2 cellular contexts compared by ENCODE assay signal in the genomic region with DNA sequence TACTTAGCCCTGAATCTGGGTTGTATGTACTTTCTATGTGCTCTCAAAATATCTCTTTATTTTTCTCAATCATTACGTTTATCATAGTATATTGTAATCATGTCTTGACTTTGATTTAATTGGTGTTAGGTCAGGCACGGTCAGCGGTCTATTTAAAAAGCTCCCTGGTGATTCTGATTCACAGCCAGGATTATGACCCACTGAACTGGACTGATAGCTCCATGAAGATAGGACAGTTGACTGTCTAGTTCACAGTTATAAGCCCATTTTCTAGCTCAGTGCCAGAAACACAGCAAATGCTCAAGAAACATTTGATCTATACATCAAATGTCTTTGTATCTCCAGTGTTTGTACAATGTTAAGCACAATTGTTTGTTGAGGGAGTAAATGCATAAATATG.
TF ChIP-seq lines count a peak whose summit lies in the region.

No MANE protein-coding gene starts in this region.

TF ChIP-seq in IMR-90, 13 proteins besides CTCF, POLR2A, EP300 and RAD21:
- TF ChIP-seq NFE2L2 (IDR thresholded peaks at IDR 0.05; ENCODE audit: low read depth, low read length) = no peak
- no peak for TF ChIP-seq SMC3 (IDR thresholded peaks at IDR 0.05; ENCODE audit: low read depth, low read length)
- no peak for TF ChIP-seq CHD1 (IDR thresholded peaks at IDR 0.05; ENCODE audit: low read depth, low read length)
- TF ChIP-seq RFX5 (IDR thresholded peaks at IDR 0.05; ENCODE audit: low read depth, low read length) = no peak
- no peak for TF ChIP-seq RCOR1 (IDR thresholded peaks at IDR 0.05; ENCODE audit: insufficient replicate concordance, low read length)
- no peak for TF ChIP-seq FOS (IDR thresholded peaks at IDR 0.05; ENCODE audit: low read depth, low read length)
- no peak for TF ChIP-seq MAZ (IDR thresholded peaks at IDR 0.05; ENCODE audit: borderline replicate concordance, low read depth, low read length)
- no peak for TF ChIP-seq MAFK (IDR thresholded peaks at IDR 0.05; ENCODE audit: low read depth, low read length)
- TF ChIP-seq BHLHE40 (IDR thresholded peaks at IDR 0.05; ENCODE audit: low read depth, low read length) = no peak
- TF ChIP-seq MXI1 (IDR thresholded peaks at IDR 0.05; ENCODE audit: borderline replicate concordance, low read depth, low read length) = no peak
- TF ChIP-seq, protein P1, sequence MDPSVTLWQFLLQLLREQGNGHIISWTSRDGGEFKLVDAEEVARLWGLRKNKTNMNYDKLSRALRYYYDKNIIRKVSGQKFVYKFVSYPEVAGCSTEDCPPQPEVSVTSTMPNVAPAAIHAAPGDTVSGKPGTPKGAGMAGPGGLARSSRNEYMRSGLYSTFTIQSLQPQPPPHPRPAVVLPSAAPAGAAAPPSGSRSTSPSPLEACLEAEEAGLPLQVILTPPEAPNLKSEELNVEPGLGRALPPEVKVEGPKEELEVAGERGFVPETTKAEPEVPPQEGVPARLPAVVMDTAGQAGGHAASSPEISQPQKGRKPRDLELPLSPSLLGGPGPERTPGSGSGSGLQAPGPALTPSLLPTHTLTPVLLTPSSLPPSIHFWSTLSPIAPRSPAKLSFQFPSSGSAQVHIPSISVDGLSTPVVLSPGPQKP (IDR thresholded peaks at IDR 0.05; ENCODE audit: borderline replicate concordance, low read depth, low read length) = no peak
TF ChIP-seq in IMR-90: peak in this region for 0.

TF ChIP-seq in SK-N-SH, 30 proteins besides CTCF, POLR2A, EP300 and RAD21:
- TF ChIP-seq, protein P2, sequence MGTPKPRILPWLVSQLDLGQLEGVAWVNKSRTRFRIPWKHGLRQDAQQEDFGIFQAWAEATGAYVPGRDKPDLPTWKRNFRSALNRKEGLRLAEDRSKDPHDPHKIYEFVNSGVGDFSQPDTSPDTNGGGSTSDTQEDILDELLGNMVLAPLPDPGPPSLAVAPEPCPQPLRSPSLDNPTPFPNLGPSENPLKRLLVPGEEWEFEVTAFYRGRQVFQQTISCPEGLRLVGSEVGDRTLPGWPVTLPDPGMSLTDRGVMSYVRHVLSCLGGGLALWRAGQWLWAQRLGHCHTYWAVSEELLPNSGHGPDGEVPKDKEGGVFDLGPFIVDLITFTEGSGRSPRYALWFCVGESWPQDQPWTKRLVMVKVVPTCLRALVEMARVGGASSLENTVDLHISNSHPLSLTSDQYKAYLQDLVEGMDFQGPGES (IDR thresholded peaks at IDR 0.05; ENCODE audit: low read depth, low read length) = no peak
- TF ChIP-seq GATA2 (CRISPR knock-in tag; IDR thresholded peaks at IDR 0.05) (no peak), YY1 (IDR thresholded peaks at IDR 0.05; ENCODE audit: low read depth) (no peak), SMC3 (IDR thresholded peaks at IDR 0.05; ENCODE audit: low read depth, low read length) (no peak), EZH2phosphoT487 (IDR thresholded peaks at IDR 0.05; ENCODE audit: borderline replicate concordance, low read depth) (no peak), RXRA (IDR thresholded peaks at IDR 0.05; ENCODE audit: borderline replicate concordance, low read depth) (no peak), JUND (IDR thresholded peaks at IDR 0.05) (no peak), TEAD4 (IDR thresholded peaks at IDR 0.05; ENCODE audit: borderline replicate concordance, insufficient read depth) (no peak), TCF12 (IDR thresholded peaks at IDR 0.05) (no peak)
- TF ChIP-seq, protein P3, sequence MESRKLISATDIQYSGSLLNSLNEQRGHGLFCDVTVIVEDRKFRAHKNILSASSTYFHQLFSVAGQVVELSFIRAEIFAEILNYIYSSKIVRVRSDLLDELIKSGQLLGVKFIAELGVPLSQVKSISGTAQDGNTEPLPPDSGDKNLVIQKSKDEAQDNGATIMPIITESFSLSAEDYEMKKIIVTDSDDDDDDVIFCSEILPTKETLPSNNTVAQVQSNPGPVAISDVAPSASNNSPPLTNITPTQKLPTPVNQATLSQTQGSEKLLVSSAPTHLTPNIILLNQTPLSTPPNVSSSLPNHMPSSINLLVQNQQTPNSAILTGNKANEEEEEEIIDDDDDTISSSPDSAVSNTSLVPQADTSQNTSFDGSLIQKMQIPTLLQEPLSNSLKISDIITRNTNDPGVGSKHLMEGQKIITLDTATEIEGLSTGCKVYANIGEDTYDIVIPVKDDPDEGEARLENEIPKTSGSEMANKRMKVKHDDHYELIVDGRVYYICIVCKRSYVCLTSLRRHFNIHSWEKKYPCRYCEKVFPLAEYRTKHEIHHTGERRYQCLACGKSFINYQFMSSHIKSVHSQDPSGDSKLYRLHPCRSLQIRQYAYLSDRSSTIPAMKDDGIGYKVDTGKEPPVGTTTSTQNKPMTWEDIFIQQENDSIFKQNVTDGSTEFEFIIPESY (IDR thresholded peaks at IDR 0.05; ENCODE audit: borderline replicate concordance, low read depth) = no peak
- TF ChIP-seq, protein P4, sequence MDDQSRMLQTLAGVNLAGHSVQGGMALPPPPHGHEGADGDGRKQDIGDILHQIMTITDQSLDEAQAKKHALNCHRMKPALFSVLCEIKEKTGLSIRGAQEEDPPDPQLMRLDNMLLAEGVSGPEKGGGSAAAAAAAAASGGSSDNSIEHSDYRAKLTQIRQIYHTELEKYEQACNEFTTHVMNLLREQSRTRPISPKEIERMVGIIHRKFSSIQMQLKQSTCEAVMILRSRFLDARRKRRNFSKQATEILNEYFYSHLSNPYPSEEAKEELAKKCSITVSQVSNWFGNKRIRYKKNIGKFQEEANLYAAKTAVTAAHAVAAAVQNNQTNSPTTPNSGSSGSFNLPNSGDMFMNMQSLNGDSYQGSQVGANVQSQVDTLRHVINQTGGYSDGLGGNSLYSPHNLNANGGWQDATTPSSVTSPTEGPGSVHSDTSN (IDR thresholded peaks at IDR 0.05) = no peak
- TF ChIP-seq, protein P5, sequence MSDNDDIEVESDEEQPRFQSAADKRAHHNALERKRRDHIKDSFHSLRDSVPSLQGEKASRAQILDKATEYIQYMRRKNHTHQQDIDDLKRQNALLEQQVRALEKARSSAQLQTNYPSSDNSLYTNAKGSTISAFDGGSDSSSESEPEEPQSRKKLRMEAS (IDR thresholded peaks at IDR 0.05; ENCODE audit: low read depth) = no peak
- TF ChIP-seq, protein P6, sequence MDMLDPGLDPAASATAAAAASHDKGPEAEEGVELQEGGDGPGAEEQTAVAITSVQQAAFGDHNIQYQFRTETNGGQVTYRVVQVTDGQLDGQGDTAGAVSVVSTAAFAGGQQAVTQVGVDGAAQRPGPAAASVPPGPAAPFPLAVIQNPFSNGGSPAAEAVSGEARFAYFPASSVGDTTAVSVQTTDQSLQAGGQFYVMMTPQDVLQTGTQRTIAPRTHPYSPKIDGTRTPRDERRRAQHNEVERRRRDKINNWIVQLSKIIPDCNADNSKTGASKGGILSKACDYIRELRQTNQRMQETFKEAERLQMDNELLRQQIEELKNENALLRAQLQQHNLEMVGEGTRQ (IDR thresholded peaks at IDR 0.05; ENCODE audit: borderline replicate concordance, low read depth, low read length) = no peak
